8 cellular contexts compared by ENCODE assay signal in genomic region chr5:138338411-138339085, GRCh38. TPM values are rescaled to one million over a fixed set of nuclear protein-coding genes. Genes with fewer than 3 reads are reported as not detected.
A peak's percentile ranks its signal among the peaks of the same experiment; 100 is the strongest.
DNase-seq lines count a peak whose midpoint lies in the region; ATAC-seq and TF ChIP-seq lines count a peak whose summit lies in the region.

No MANE protein-coding gene starts in this region.

- no peaks in the 10 kb centered on the region for H3K27me3 Mint-ChIP-seq in activated CD4-positive, alpha-beta T cell treated with anti-CD3 and anti-CD28 coated beads for 36 hours
- no peaks in the 10 kb centered on the region for H3K27me3 Mint-ChIP-seq in naive thymus-derived CD4-positive, alpha-beta T cell

- H3K4me2 ChIP-seq in MM.1S (ENCODE audit: low read depth, low read length): peak overlapping the region; percentile 89

- no peaks in the 10 kb centered on the region for H3K27me3 ChIP-seq in MM.1S (replicated peaks; ENCODE audit: insufficient read depth, low read length)
- H3K27me3 ChIP-seq in naive thymus-derived CD4-positive, alpha-beta T cell (ENCODE audit: control insufficient read depth in 2 of 2, insufficient read depth in 2 of 2, low read length in 2 of 2): no peaks in the 10 kb centered on the region

- no peaks in the 10 kb centered on the region for H3K9me3 Mint-ChIP-seq in activated CD4-positive, alpha-beta T cell treated with anti-CD3 and anti-CD28 coated beads for 36 hours (ENCODE audit: low read depth)
- H3K9me3 Mint-ChIP-seq in naive thymus-derived CD4-positive, alpha-beta T cell: peaks cover 0 to 5% (median 0%) of the 10 kb centered on the region in 11 donors

- TF ChIP-seq CTCF in MM.1S (IDR thresholded peaks at IDR 0.05; ENCODE audit: low read length) (no peak), coronary artery (IDR thresholded peaks at IDR 0.05) (no peak)

- H3K27ac Mint-ChIP-seq in activated CD4-positive, alpha-beta T cell treated with anti-CD3 and anti-CD28 coated beads for 36 hours: peak overlapping the region; percentile 80
- H3K27ac Mint-ChIP-seq in naive thymus-derived CD4-positive, alpha-beta T cell: peak overlapping the region; percentile 89 to 99 (median 95)

- H3F3A ChIP-seq in MM.1S (ENCODE audit: insufficient read depth, low read length): no peaks in the 10 kb centered on the region

- H3K36me3 Mint-ChIP-seq in activated CD4-positive, alpha-beta T cell treated with anti-CD3 and anti-CD28 coated beads for 36 hours (ENCODE audit: low read depth): peaks cover 12% of the 10 kb centered on the region
- H3K36me3 Mint-ChIP-seq in naive thymus-derived CD4-positive, alpha-beta T cell: peaks cover 0 to 11% (median under 1%) of the 10 kb centered on the region in 5 donors

- no peaks in the 10 kb centered on the region for H4K20me1 ChIP-seq in MM.1S (ENCODE audit: insufficient read depth, low read length)

- POLR2A ChIA-PET in activated CD4-positive, alpha-beta T cell treated with anti-CD3 and anti-CD28 coated beads for 36 hours (lab: Charles Lee): interaction anchor here (1.1 to 3.6 kb wide), 7 partner anchors 9 to 205 kb away, joined by 3 to 73 read pairs (median 9); partner anchors contain the start of genes BRD8, EGR1, ETF1 and KDM3B
- POLR2A ChIA-PET in naive thymus-derived CD4-positive, alpha-beta T cell (lab: Charles Lee): interaction anchor here (0.6 to 13.8 kb wide), 14 partner anchors 8 to 1775 kb away, joined by 3 to 343 read pairs (median 4); partner anchors contain the start of genes BRD8, CDC23, CDC25C and EGR1

- peaks cover 13% of the 10 kb centered on the region for H3K4me1 ChIP-seq in MM.1S (ENCODE audit: low read length)
- H3K4me1 ChIP-seq in naive thymus-derived CD4-positive, alpha-beta T cell (ENCODE audit: control insufficient read depth in 2 of 2, insufficient read depth in 2 of 2, low read length in 2 of 2): peaks cover 17 to 25% of the 10 kb centered on the region in 2 donors

- H3K4me3 Mint-ChIP-seq in activated CD4-positive, alpha-beta T cell treated with anti-CD3 and anti-CD28 coated beads for 36 hours: peak overlapping the region; percentile 84
- H3K4me3 Mint-ChIP-seq in naive thymus-derived CD4-positive, alpha-beta T cell: peak overlapping the region; percentile 77 to 98 (median 94)

- intact Hi-C loops in activated CD4-positive, alpha-beta T cell treated with anti-CD3 and anti-CD28 coated beads for 36 hours (cut with DNase I, micrococcal nuclease): loop anchor here (1.0 to 10.0 kb wide), 8 partner anchors 14 to 584 kb away; partner anchors contain the start of genes CDC23 (in 2 of the 2), KDM3B (in 2 of the 2), ETF1 (in 1 of the 2) and FAM13B (in 1 of the 2)
- intact Hi-C loops in naive thymus-derived CD4-positive, alpha-beta T cell (cut with micrococcal nuclease): loop anchor here (1.0 to 10.0 kb wide), 11 partner anchors 14 to 1836 kb away; partner anchors contain the start of genes ETF1 (in 2 of the 2), KDM3B (in 2 of the 2), SPATA24 (in 2 of the 2) and BRD8 (in 1 of the 2)

- H3K79me2 ChIP-seq in MM.1S (ENCODE audit: low read length): peaks cover 41% of the 10 kb centered on the region

- CTCF ChIA-PET in activated CD4-positive, alpha-beta T cell treated with anti-CD3 and anti-CD28 coated beads for 36 hours (lab: Charles Lee): interaction anchor here (0.6 to 14.1 kb wide), 3 partner anchors 11 to 157 kb away, joined by 3 to 308 read pairs (median 3); partner anchors contain the start of gene KDM3B
- CTCF ChIA-PET in naive thymus-derived CD4-positive, alpha-beta T cell (lab: Charles Lee): interaction anchor here (0.6 to 8.4 kb wide), 4 partner anchors 11 to 209 kb away, joined by 3 to 117 read pairs (median 4); partner anchors contain the start of gene KDM3B

- no peaks in the 10 kb centered on the region for H3K9me3 ChIP-seq in MM.1S (replicated peaks; ENCODE audit: insufficient read depth, low read length)
- no peaks in the 10 kb centered on the region for H3K9me3 ChIP-seq in naive thymus-derived CD4-positive, alpha-beta T cell (ENCODE audit: control insufficient read depth in 2 of 3, low read length in 3 of 3)

- H3K9ac ChIP-seq in MM.1S (ENCODE audit: low read length): peak overlapping the region; percentile 99

- H3K27ac ChIP-seq in MM.1S (ENCODE audit: low read length) (peak overlapping the region; percentile 33; the same call in 1 of the 2 replicates), coronary artery (peak overlapping the region; percentile 93 to 98)
- H3K27ac ChIP-seq in naive thymus-derived CD4-positive, alpha-beta T cell (ENCODE audit: low read depth, low read length): peak overlapping the region; percentile 95

- H3K36me3 ChIP-seq in MM.1S (replicated peaks; ENCODE audit: insufficient read depth, low read length): peaks cover 3% of the 10 kb centered on the region; the same call in 1 of the 2 replicates
- H3K36me3 ChIP-seq in naive thymus-derived CD4-positive, alpha-beta T cell (ENCODE audit: control insufficient read depth in 2 of 3, insufficient read depth in 3 of 3, low read length in 3 of 3): peaks cover 0 to 16% (median 0%) of the 10 kb centered on the region in 3 experiments

- peaks cover 38% of the 10 kb centered on the region for H3K4me1 Mint-ChIP-seq in activated CD4-positive, alpha-beta T cell treated with anti-CD3 and anti-CD28 coated beads for 36 hours
- H3K4me1 Mint-ChIP-seq in naive thymus-derived CD4-positive, alpha-beta T cell: peaks cover 16 to 43% (median 39%) of the 10 kb centered on the region in 7 donors

- H3K4me3 ChIP-seq in MM.1S (ENCODE audit: low read length) (peak overlapping the region; percentile 75), coronary artery (peak overlapping the region; percentile 86)
- peak overlapping the region; percentile 86 for H3K4me3 ChIP-seq in naive thymus-derived CD4-positive, alpha-beta T cell (ENCODE audit: low read length)

- no peaks in the 10 kb centered on the region for H3K9me2 ChIP-seq in MM.1S (replicated peaks; ENCODE audit: insufficient read depth, low read length)

- peak overlapping the region; percentile 44 for H2AFZ ChIP-seq in MM.1S (ENCODE audit: low read length)

- ATAC-seq in activated CD4-positive, alpha-beta T cell treated with anti-CD3 and anti-CD28 coated beads for 36 hours: peak; percentile 8
- ATAC-seq in naive thymus-derived CD4-positive, alpha-beta T cell: no peak

- no peak for DNase-seq in activated CD4-positive, alpha-beta T cell treated with anti-CD3 and anti-CD28 coated beads for 36 hours
- no peak for DNase-seq in activated CD4-positive, alpha-beta T cell treated with anti-CD3 and anti-CD28 coated beads, Interleukin-2, amount 50 U/mL, for 48 hours
- no peak for DNase-seq in MM.1S
- no peak for DNase-seq in coronary artery (ENCODE audit: low spot score)
- peak in 2 of 9 donors; percentile 12 to 35 for DNase-seq in naive thymus-derived CD4-positive, alpha-beta T cell
- no peak for DNase-seq in SKM-1 treated with dmso at 0.1 percent for 144 hours (lab: John Stamatoyannopoulos, UW; ENCODE audit: unreplicated experiment)
- DNase-seq in SW 1271 (lab: John Stamatoyannopoulos, UW): no peak
- no peak for DNase-seq in AG08395 (ENCODE audit: low spot score)

RNA-seq across cellular contexts. Expression of gene FAM53C, which starts 0.5 kb away (rescaled TPM):
- 10 to 100 TPM; 22.8 to 25.9 TPM for total RNA-seq in activated CD4-positive, alpha-beta T cell treated with anti-CD3 and anti-CD28 coated beads for 36 hours
- 10 to 100 TPM; 25.0 to 71.8 (median 27.7) TPM for total RNA-seq in naive thymus-derived CD4-positive, alpha-beta T cell
- 10 to 100 TPM; 18.1 to 27.0 TPM for polyA plus RNA-seq in naive thymus-derived CD4-positive, alpha-beta T cell

RNA-seq across cellular contexts. Expression of gene CDC25C, which starts 6.9 kb away (rescaled TPM):
- total RNA-seq in activated CD4-positive, alpha-beta T cell treated with anti-CD3 and anti-CD28 coated beads for 36 hours: 10 to 100 TPM; 15.9 to 19.0 TPM
- 1 to 10 TPM in 1 of 5 experiments, not detected in 4; 9.8 TPM for total RNA-seq in naive thymus-derived CD4-positive, alpha-beta T cell
- not detected for polyA plus RNA-seq in naive thymus-derived CD4-positive, alpha-beta T cell

RNA-seq across cellular contexts. Expression of gene KDM3B, which starts 13.9 kb away (rescaled TPM):
- total RNA-seq in activated CD4-positive, alpha-beta T cell treated with anti-CD3 and anti-CD28 coated beads for 36 hours: 10 to 100 TPM; 39.0 to 40.9 TPM
- total RNA-seq in naive thymus-derived CD4-positive, alpha-beta T cell: 10 to 100 TPM; 67.7 to 90.2 (median 82.8) TPM
- 10 to 100 TPM; 12.8 to 15.1 TPM for polyA plus RNA-seq in naive thymus-derived CD4-positive, alpha-beta T cell

Comparison
In these comparisons a context has a peak if more than half of its experiments do, and no peak if none do; other contexts are left out.
1. H3K27ac ChIP-seq: peak in every context shown above with its lines; median percentile 96 in coronary artery; 95 in naive thymus-derived CD4-positive, alpha-beta T cell; 33 in MM.1S.